8 cellular contexts compared by ENCODE assay signal in genomic region chr7:2553831-2554581, GRCh38. TPM values are rescaled to one million over a fixed set of nuclear protein-coding genes. Genes with fewer than 3 reads are reported as not detected.
DNase-seq lines count a peak whose midpoint lies in the region; ATAC-seq and TF ChIP-seq lines count a peak whose summit lies in the region.
"Had no signal": no experiment of that assay in that cellular context is flagged by ENCODE, and none has a peak within 500 bp of the region (broad histone marks: within the 10 kb centered on the region; RNA-seq: fewer than 3 reads in every experiment).

No MANE protein-coding gene starts in this region.

- CTCF ChIA-PET in HEK293 (lab: Yijun Ruan, JAX), result interaction anchor here (0.6 to 1.0 kb wide), 5 partner anchors 18 to 993 kb away, joined by 3 to 5 read pairs (median 4); no protein-coding TSS in a partner anchor

- peaks cover 2% of the 10 kb centered on the region; the same call in 1 of the 2 replicates for H3K4me1 ChIP-seq in HEK293 (ENCODE audit: control insufficient read depth, insufficient read depth, low read length)
- H3K4me1 ChIP-seq in foreskin keratinocyte, result peaks cover 6% of the 10 kb centered on the region
- H3K4me1 ChIP-seq in skeletal muscle satellite cell (ENCODE audit: control insufficient read depth, insufficient read depth, low read length), result peaks cover 22% of the 10 kb centered on the region

- peak overlapping the region; percentile 83 for H3K4me2 ChIP-seq in skeletal muscle satellite cell (ENCODE audit: low read length)

- H3K36me3 ChIP-seq in HEK293 (ENCODE audit: control insufficient read depth in 2 of 2, insufficient read depth in 1 of 2, low read length in 2 of 2) (peaks cover 20 to 31% of the 10 kb centered on the region in 2 experiments), SK-N-MC (ENCODE audit: insufficient read depth, low read length) (peaks cover 21% of the 10 kb centered on the region), skeletal muscle satellite cell (ENCODE audit: insufficient read depth, low read length) (peaks cover 9% of the 10 kb centered on the region)

- H3K27me3 ChIP-seq in foreskin keratinocyte (no peaks in the 10 kb centered on the region), skeletal muscle satellite cell (ENCODE audit: control insufficient read depth, insufficient read depth, low read length) (no peaks in the 10 kb centered on the region)

- POLR2A ChIA-PET in HEK293 (lab: Yijun Ruan, JAX), result interaction anchor here (0.5 kb wide), 1 partner anchor 157 kb away, joined by 5 read pairs; no protein-coding TSS in a partner anchor

- H3K9me3 ChIP-seq in HEK293 (ENCODE audit: control insufficient read depth, insufficient read depth, low read depth, low read length), result no peaks in the 10 kb centered on the region
- no peaks in the 10 kb centered on the region for H3K9me3 ChIP-seq in SK-N-MC (ENCODE audit: low read depth, low read length)
- H3K9me3 ChIP-seq in skeletal muscle satellite cell (replicated peaks; ENCODE audit: low read length), result no peaks in the 10 kb centered on the region

- TF ChIP-seq CTCF in HEK293 (tag by site-specific recombination; IDR thresholded peaks at IDR 0.05) (no peak), foreskin keratinocyte (conservative IDR thresholded peaks at IDR 0.05) (no peak)

- ATAC-seq in foreskin keratinocyte, result peak; percentile 8
- ATAC-seq in GM21390 (IDR thresholded peaks at IDR 0.05; ENCODE audit: unreplicated experiment), result no peak
- no peak for ATAC-seq in HG02571 (IDR thresholded peaks at IDR 0.05; ENCODE audit: unreplicated experiment)

- H3K9ac ChIP-seq in SK-N-MC (ENCODE audit: insufficient read length) (peak overlapping the region; percentile 99), skeletal muscle satellite cell (ENCODE audit: low read depth, low read length) (peak overlapping the region; percentile 90)

- H3K27ac ChIP-seq in HEK293 (ENCODE audit: extremely low read depth, low read depth, low read length), result no peak overlapping the region
- no peak overlapping the region for H3K27ac ChIP-seq in SK-N-MC
- no peak overlapping the region for H3K27ac ChIP-seq in foreskin keratinocyte

- H3K4me3 ChIP-seq in HEK293 (ENCODE audit: low read depth, low read length), result peak overlapping the region; percentile 88
- H3K4me3 ChIP-seq in SK-N-MC, result peak overlapping the region; percentile 93
- H3K4me3 ChIP-seq in skeletal muscle satellite cell (ENCODE audit: low read length), result peak overlapping the region; percentile 82

- no peak for DNase-seq in SK-N-MC (ENCODE audit: low read depth, low spot score)
- DNase-seq in foreskin keratinocyte, result peak in 1 of 2 donors; percentile 50
- DNase-seq in RPMI8226, result no peak
- DNase-seq: NCI-H2029 had no signal

TF ChIP-seq in HEK293, 187 proteins besides CTCF, POLR2A, EP300 and RAD21:
- TF ChIP-seq ZNF335 (tag by site-specific recombination; conservative IDR thresholded peaks at IDR 0.05) (0 out of 2 replicates have a peak, but pooled peaks have one; percentile 17), ZNF366 (tag by site-specific recombination; conservative IDR thresholded peaks at IDR 0.05) (0 out of 2 replicates have a peak, but pooled peaks have one; percentile 13), SP2 (tag by site-specific recombination; IDR thresholded peaks at IDR 0.05) (peak; percentile 59), SCRT2 (tag by site-specific recombination; IDR thresholded peaks at IDR 0.05) (peak; percentile 74), ZBTB17 (tag by site-specific recombination; IDR thresholded peaks at IDR 0.05) (peak; percentile 78), OSR2 (tag by site-specific recombination; IDR thresholded peaks at IDR 0.05) (peak; percentile 6; the same call in 1 of the 2 replicates), OVOL3 (tag by site-specific recombination; IDR thresholded peaks at IDR 0.05) (no peak), SCRT1 (tag by site-specific recombination; IDR thresholded peaks at IDR 0.05; ENCODE audit: borderline replicate concordance) (0 out of 2 replicates have a peak, but pooled peaks have one; percentile 7), ZNF157 (tag by site-specific recombination; IDR thresholded peaks at IDR 0.05) (no peak), ZNF600 (tag by site-specific recombination; IDR thresholded peaks at IDR 0.05) (peak; percentile 55; the same call in 1 of the 2 replicates), ZNF658 (tag by site-specific recombination; IDR thresholded peaks at IDR 0.05) (no peak), ZBTB8A (tag by site-specific recombination; IDR thresholded peaks at IDR 0.05) (peak; percentile 26; the same call in 1 of the 2 replicates)

RNA-seq across cellular contexts. Expression of gene BRAT1, which starts 1.3 kb away (rescaled TPM):
- 23.7 and 26.6 TPM in 2 replicates for total RNA-seq in foreskin keratinocyte
- 26.6 and 27.2 TPM in 2 replicates for polyA plus RNA-seq in foreskin keratinocyte
- total RNA-seq in skeletal muscle satellite cell (2012; rRNA removed), result 25.3 and 31.0 TPM in 2 replicates

RNA-seq across cellular contexts. Expression of gene IQCE, which starts 4.8 kb away (rescaled TPM):
- 12.2 and 13.2 TPM in 2 replicates for total RNA-seq in foreskin keratinocyte
- 6.6 and 6.9 TPM in 2 replicates for polyA plus RNA-seq in foreskin keratinocyte
- total RNA-seq in skeletal muscle satellite cell (2012; rRNA removed), result 6.8 and 9.6 TPM in 2 replicates

RNA-seq across cellular contexts. Expression of gene LFNG, which starts 34.4 kb away (rescaled TPM):
- 17.7 and 21.5 TPM in 2 replicates for total RNA-seq in foreskin keratinocyte
- 15.9 and 17.6 TPM in 2 replicates for polyA plus RNA-seq in foreskin keratinocyte
- total RNA-seq in skeletal muscle satellite cell (2012; rRNA removed), result 1.3 and 2.0 TPM in 2 replicates
